In the genomic region with DNA sequence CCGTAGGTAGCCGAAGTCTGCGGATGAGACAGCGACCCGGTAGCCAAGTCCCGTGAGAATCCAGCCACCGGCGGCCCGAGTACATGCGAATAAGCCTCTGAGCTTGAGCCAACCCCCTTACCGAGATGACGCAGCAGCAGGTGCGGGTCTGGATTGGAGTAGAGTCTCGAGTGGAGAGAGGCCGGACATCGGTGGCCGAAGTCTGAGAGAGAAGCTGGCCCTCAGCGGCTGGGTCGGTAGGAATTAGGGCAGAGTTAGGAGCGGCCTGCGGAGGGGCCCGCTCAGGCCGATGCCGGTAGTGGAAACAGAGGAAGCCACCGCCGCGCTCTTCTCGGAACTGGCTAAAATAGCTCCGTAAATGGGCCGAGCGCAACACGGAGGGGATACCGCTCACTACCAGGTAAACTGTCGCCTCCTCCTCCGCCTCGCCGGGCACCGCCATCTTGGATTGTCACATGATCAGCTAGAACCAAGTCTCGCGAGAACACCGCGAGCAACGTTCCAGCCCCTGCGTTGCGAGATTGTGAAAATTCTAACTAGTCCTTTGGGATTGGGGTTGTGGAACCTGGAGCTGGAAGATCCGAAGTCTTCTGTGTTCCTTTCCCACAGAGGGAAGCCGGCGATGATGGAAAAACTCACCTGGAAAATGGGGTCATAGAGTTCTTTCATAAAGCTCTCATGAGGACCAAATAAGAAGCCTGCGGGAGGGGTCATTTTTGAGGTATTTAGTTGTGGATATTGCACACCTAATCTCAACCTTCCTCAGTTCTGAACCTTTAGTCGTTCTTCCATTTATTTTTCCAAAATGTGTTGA, we compare ENCODE assay signal across 8 cellular contexts. TPM values are rescaled to one million over a fixed set of nuclear protein-coding genes. Genes with fewer than 3 reads are reported as not detected.
DNase-seq lines count a peak whose midpoint lies in the region; ATAC-seq and TF ChIP-seq lines count a peak whose summit lies in the region.

TSS of gene GPATCH3 (minus strand) at position 467 of the 814 bp plus-strand sequence. CDS start at position 442, 25 bp downstream.

- DNase-seq in CD4-positive, alpha-beta T cell, result peak; percentile 78 to 88 (median 85)
- DNase-seq in Peyer's patch, result peak; percentile 92 to 96 (median 94)
- DNase-seq in activated T-helper 1 cell treated with Interleukin-2 at 50 U/mL for 16 hours (ENCODE audit: low read depth), result peak; percentile 71
- peak; percentile 98 for DNase-seq in esophagus muscularis mucosa (ENCODE audit: extremely low spot score)
- DNase-seq in stimulated activated CD8-positive, alpha-beta memory T cell treated with anti-CD3 and anti-CD28 coated beads, Interleukin-4, amount 100 ng/mL, for 4 hours (ENCODE audit: low read depth in 2 of 2, low spot score in 1 of 2), result peak; percentile 71 to 76

- H3K27ac Mint-ChIP-seq in CD4-positive, alpha-beta T cell, result peak within 1 kb of the TSS; percentile 93

- peak within 1 kb of the TSS; percentile 91 for H2AFZ ChIP-seq in KMS-11 (ENCODE audit: low read depth)

- peaks cover 43% of the 10 kb centered on the region for H3K36me3 Mint-ChIP-seq in CD4-positive, alpha-beta T cell (ENCODE audit: low read depth)

- peak; percentile 94 for ATAC-seq in CD4-positive, alpha-beta T cell (ENCODE audit: poor library complexity)
- peak; percentile 89 for ATAC-seq in GM21423 (IDR thresholded peaks at IDR 0.05; ENCODE audit: unreplicated experiment)

- H3K4me2 ChIP-seq in KMS-11, result peak within 1 kb of the TSS; percentile 75

- intact Hi-C loops in CD4-positive, alpha-beta T cell (cut with DNase I, micrococcal nuclease), result loop anchor here in 1 of 2 experiments (1.0 kb wide), 1 partner anchor 22 kb away; no protein-coding TSS in a partner anchor
- intact Hi-C loops in esophagus muscularis mucosa (cut with DNase I), result no loop called here

- peaks cover 31% of the 10 kb centered on the region for H3K4me1 Mint-ChIP-seq in CD4-positive, alpha-beta T cell (ENCODE audit: low read depth)

- H3K9me3 ChIP-seq in CD4-positive, alpha-beta T cell (ENCODE audit: control insufficient read depth, low read length), result no peaks in the 10 kb centered on the region
- no peaks in the 10 kb centered on the region for H3K9me3 ChIP-seq in Peyer's patch
- no peaks in the 10 kb centered on the region for H3K9me3 ChIP-seq in esophagus muscularis mucosa
- no peaks in the 10 kb centered on the region for H3K9me3 ChIP-seq in mucosa of stomach (ENCODE audit: control insufficient read depth, low read length)

- peak within 1 kb of the TSS; percentile 98 for H3K4me3 Mint-ChIP-seq in CD4-positive, alpha-beta T cell

- TF ChIP-seq CTCF in CD4-positive, alpha-beta T cell (IDR thresholded peaks at IDR 0.05), result no peak
- no peak for TF ChIP-seq CTCF in KMS-11 (conservative IDR thresholded peaks at IDR 0.05; ENCODE audit: low read depth, low read length)
- peak in 1 of 6 experiments; percentile 2 for TF ChIP-seq CTCF in Peyer's patch (IDR thresholded peaks at IDR 0.05)
- TF ChIP-seq CTCF in esophagus muscularis mucosa (IDR thresholded peaks at IDR 0.05), result no peak

- H3K27me3 ChIP-seq in CD4-positive, alpha-beta T cell (ENCODE audit: control insufficient read depth, insufficient read depth, low read length), result no peaks in the 10 kb centered on the region
- no peaks in the 10 kb centered on the region for H3K27me3 ChIP-seq in KMS-11 (ENCODE audit: insufficient read depth, low read depth)
- no peaks in the 10 kb centered on the region for H3K27me3 ChIP-seq in Peyer's patch
- no peaks in the 10 kb centered on the region for H3K27me3 ChIP-seq in esophagus muscularis mucosa
- H3K27me3 ChIP-seq in mucosa of stomach (ENCODE audit: control insufficient read depth, insufficient read depth, low read length), result no peaks in the 10 kb centered on the region

- H3K4me1 ChIP-seq in KMS-11 (ENCODE audit: low read depth, poor library complexity, severe bottlenecking) (peaks cover 17% of the 10 kb centered on the region), Peyer's patch (peaks cover 0 to 18% (median 4%) of the 10 kb centered on the region in 4 donors), esophagus muscularis mucosa (peaks cover 13 to 29% (median 23%) of the 10 kb centered on the region in 4 donors), mucosa of stomach (ENCODE audit: control insufficient read depth, insufficient read depth, low read length) (peaks cover 11% of the 10 kb centered on the region)

- WGBS in esophagus muscularis mucosa, result under 1% methylated on average over 39 of the region's 50 CpGs

- TF ChIP-seq EP300 in esophagus muscularis mucosa (IDR thresholded peaks at IDR 0.05), result no peak

- peak within 1 kb of the TSS; percentile 82 for H3K27ac ChIP-seq in CD4-positive, alpha-beta T cell (ENCODE audit: low read depth, low read length)
- H3K27ac ChIP-seq in KMS-11 (peak within 1 kb of the TSS; percentile 64), Peyer's patch (peak within 1 kb of the TSS; percentile 80 to 86 (median 85)), esophagus muscularis mucosa (replicated peaks in 1 of 4) (peak within 1 kb of the TSS; percentile 76 to 81 (median 78))

- H3K36me3 ChIP-seq in KMS-11 (ENCODE audit: insufficient read depth), result no peaks in the 10 kb centered on the region
- peaks cover 0 to 35% (median 0%) of the 10 kb centered on the region in 3 donors for H3K36me3 ChIP-seq in Peyer's patch
- peaks cover 15 to 38% (median 32%) of the 10 kb centered on the region in 4 donors for H3K36me3 ChIP-seq in esophagus muscularis mucosa
- no peaks in the 10 kb centered on the region for H3K36me3 ChIP-seq in mucosa of stomach (ENCODE audit: control insufficient read depth, insufficient read depth, low read length)

- H3K9ac ChIP-seq in KMS-11 (peak within 1 kb of the TSS; percentile 85), mucosa of stomach (ENCODE audit: low read length) (peak within 1 kb of the TSS; percentile 95)

- no peaks in the 10 kb centered on the region for H3K27me3 Mint-ChIP-seq in CD4-positive, alpha-beta T cell

- TF ChIP-seq POLR2A in Peyer's patch (IDR thresholded peaks at IDR 0.05) (peak; percentile 55 to 65), esophagus muscularis mucosa (IDR thresholded peaks at IDR 0.05; ENCODE audit: low read depth) (no peak)

- H3K9me3 Mint-ChIP-seq in CD4-positive, alpha-beta T cell, result no peaks in the 10 kb centered on the region

- POLR2A ChIA-PET in CD4-positive, alpha-beta T cell (lab: Charles Lee), result interaction anchor here (0.7 to 3.7 kb wide), 25 partner anchors 9 to 1743 kb away, joined by 3 to 82 read pairs (median 4); partner anchors contain the start of genes DHDDS, FAM76A, GPN2 and HMGN2

- H3K4me3 ChIP-seq in KMS-11 (IDR thresholded peaks at IDR 0.05; ENCODE audit: insufficient read depth, low read depth, low read length), result peak within 1 kb of the TSS; percentile 94
- H3K4me3 ChIP-seq in Peyer's patch, result peak within 1 kb of the TSS; percentile 82 to 100 (median 88)
- peak within 1 kb of the TSS; percentile 75 to 87 (median 76) for H3K4me3 ChIP-seq in esophagus muscularis mucosa
- H3K4me3 ChIP-seq in mucosa of stomach (ENCODE audit: low read length), result peak within 1 kb of the TSS; percentile 75

- peaks cover 15% of the 10 kb centered on the region for H3K79me2 ChIP-seq in KMS-11 (ENCODE audit: insufficient read depth, low read depth)

- CTCF ChIA-PET in CD4-positive, alpha-beta T cell (lab: Charles Lee), result interaction anchor here (0.5 to 1.7 kb wide), 4 partner anchors 10 to 97 kb away, joined by 3 to 4 read pairs (median 3); partner anchors contain the start of genes GPN2 and KDF1

- H4K20me1 ChIP-seq in KMS-11 (ENCODE audit: insufficient read depth), result no peaks in the 10 kb centered on the region

RNA-seq across cellular contexts. Expression of gene GPATCH3, which starts in this region (rescaled TPM):
- total RNA-seq in CD4-positive, alpha-beta T cell, result 10 to 100 TPM; 30.2 to 32.4 TPM
- 10 to 100 TPM in 3 of 4 donors, 1 to 10 TPM in 1; 8.4 to 28.5 (median 14.2) TPM for total RNA-seq in Peyer's patch
- 10 to 100 TPM in 1 of 4 donors, 1 to 10 TPM in 3; 7.5 to 17.0 (median 8.8) TPM for total RNA-seq in esophagus muscularis mucosa

Comparison
In these comparisons a context has a peak if more than half of its experiments do, and no peak if none do; other contexts are left out.
1. Peak in every context shown above with its lines: DNase-seq, ATAC-seq, H3K4me3 ChIP-seq and H3K27ac ChIP-seq.